Comparison of ENCODE assay signal across 13 cellular contexts in genomic region chrX:56762220-56762619, GRCh38. TPM values are rescaled to one million over a fixed set of nuclear protein-coding genes. Genes with fewer than 3 reads are reported as not detected.
DNase-seq lines count a peak whose midpoint lies in the region; ATAC-seq lines count a peak whose summit lies in the region.
"Had no signal": no experiment of that assay in that cellular context is flagged by ENCODE, and none has a peak within 500 bp of the region (broad histone marks: within the 10 kb centered on the region; RNA-seq: fewer than 3 reads in every experiment).

No MANE protein-coding gene starts in this region.

- H3K4me3 Mint-ChIP-seq in activated T-helper 1 cell treated with anti-CD3 and anti-CD28 coated beads, Interleukin-12 subunit alpha, Interleukin-12 subunit beta, Interleukin-2, Interleukin-4 antibody, amounts not matched to agents 30 ng/mL and 10 ng/mL and 1 ng/mL, durations not matched to agents 14 hours and 24 hours and 36 hours, result peak overlapping the region; percentile 76
- H3K4me3 Mint-ChIP-seq: type B pancreatic cell had no signal

- no peaks in the 10 kb centered on the region for H3K36me3 ChIP-seq in ACC112 (ENCODE audit: insufficient read depth, low read length)
- H3K36me3 ChIP-seq: BE2C had no signal

- peak overlapping the region; percentile 16; the same call in 1 of the 2 replicates for H3K27ac ChIP-seq in ACC112 (ENCODE audit: low read depth, low read length)

- ATAC-seq in GM18870 (IDR thresholded peaks at IDR 0.05; ENCODE audit: unreplicated experiment), result peak; percentile 26
- peak; percentile 48 for ATAC-seq in HG02973 (IDR thresholded peaks at IDR 0.05; ENCODE audit: unreplicated experiment)
- ATAC-seq in esophagus mucosa, result no peak
- ATAC-seq in HG03097 (IDR thresholded peaks at IDR 0.05; ENCODE audit: low FRiP score, unreplicated experiment), result no peak

- peaks cover 1% of the 10 kb centered on the region for H3K36me3 Mint-ChIP-seq in activated T-helper 1 cell treated with anti-CD3 and anti-CD28 coated beads, Interleukin-12 subunit alpha, Interleukin-12 subunit beta, Interleukin-2, Interleukin-4 antibody, amounts not matched to agents 30 ng/mL and 10 ng/mL and 1 ng/mL, durations not matched to agents 14 hours and 24 hours and 36 hours (ENCODE audit: low read depth)

- intact Hi-C loops in activated T-helper 1 cell treated with anti-CD3 and anti-CD28 coated beads, Interleukin-12 subunit alpha, Interleukin-12 subunit beta, Interleukin-2, Interleukin-4 antibody, amounts not matched to agents 30 ng/mL and 10 ng/mL and 1 ng/mL, durations not matched to agents 14 hours and 24 hours and 36 hours (cut with micrococcal nuclease), result no loop called here

- H3K27me3 Mint-ChIP-seq in activated T-helper 1 cell treated with anti-CD3 and anti-CD28 coated beads, Interleukin-12 subunit alpha, Interleukin-12 subunit beta, Interleukin-2, Interleukin-4 antibody, amounts not matched to agents 30 ng/mL and 10 ng/mL and 1 ng/mL, durations not matched to agents 14 hours and 24 hours and 36 hours (ENCODE audit: insufficient read depth), result no peaks in the 10 kb centered on the region
- H3K27me3 Mint-ChIP-seq: type B pancreatic cell had no signal

- peaks cover 50% of the 10 kb centered on the region for H3K4me1 Mint-ChIP-seq in activated T-helper 1 cell treated with anti-CD3 and anti-CD28 coated beads, Interleukin-12 subunit alpha, Interleukin-12 subunit beta, Interleukin-2, Interleukin-4 antibody, amounts not matched to agents 30 ng/mL and 10 ng/mL and 1 ng/mL, durations not matched to agents 14 hours and 24 hours and 36 hours (ENCODE audit: low read depth)

- no peak overlapping the region for H3K4me3 ChIP-seq in ACC112 (ENCODE audit: low read depth, low read length)

- H2AFZ ChIP-seq in ACC112 (ENCODE audit: low read length, unreplicated experiment), result no peak overlapping the region

- H3K9me3 Mint-ChIP-seq in activated T-helper 1 cell treated with anti-CD3 and anti-CD28 coated beads, Interleukin-12 subunit alpha, Interleukin-12 subunit beta, Interleukin-2, Interleukin-4 antibody, amounts not matched to agents 30 ng/mL and 10 ng/mL and 1 ng/mL, durations not matched to agents 14 hours and 24 hours and 36 hours, result no peaks in the 10 kb centered on the region
- H3K9me3 Mint-ChIP-seq: type B pancreatic cell had no signal

- peak overlapping the region; percentile 98 for H3K27ac Mint-ChIP-seq in activated T-helper 1 cell treated with anti-CD3 and anti-CD28 coated beads, Interleukin-12 subunit alpha, Interleukin-12 subunit beta, Interleukin-2, Interleukin-4 antibody, amounts not matched to agents 30 ng/mL and 10 ng/mL and 1 ng/mL, durations not matched to agents 14 hours and 24 hours and 36 hours
- H3K27ac Mint-ChIP-seq: type B pancreatic cell had no signal

- H3K27me3 ChIP-seq in ACC112 (ENCODE audit: insufficient read depth, low read length), result no peaks in the 10 kb centered on the region
- H3K27me3 ChIP-seq: BE2C had no signal

- DNase-seq in activated T-helper 1 cell treated with anti-CD3 and anti-CD28 coated beads, Interleukin-12 subunit alpha, Interleukin-12 subunit beta, Interleukin-2, Interleukin-4 antibody, amounts not matched to agents 30 ng/mL and 10 ng/mL and 1 ng/mL, durations not matched to agents 14 hours and 24 hours and 36 hours (ENCODE audit: low spot score), result no peak
- DNase-seq in inferior parietal cortex (ENCODE audit: extremely low spot score), result no peak
- no peak for DNase-seq in stimulated activated CD4-positive, alpha-beta T cell treated with anti-CD3 and anti-CD28 coated beads, Interleukin-12 subunit alpha, Interleukin-12 subunit beta, amount 100 ng/mL, for 4 hours
- DNase-seq: BE2C, foreskin melanocyte, NCI-H510A, T1000 had no signal

- H3K79me2 ChIP-seq in ACC112 (ENCODE audit: control insufficient read depth, insufficient read depth, low read length, unreplicated experiment), result peaks cover 4% of the 10 kb centered on the region

- H3K4me1 ChIP-seq in ACC112 (ENCODE audit: control insufficient read depth, insufficient read depth, low read length, unreplicated experiment), result peaks cover 34% of the 10 kb centered on the region
- H3K4me1 ChIP-seq: BE2C had no signal

RNA-seq across cellular contexts. Expression of gene NBDY, which starts 33.2 kb away (rescaled TPM):
- total RNA-seq in activated T-helper 1 cell treated with anti-CD3 and anti-CD28 coated beads, Interleukin-12 subunit alpha, Interleukin-12 subunit beta, Interleukin-2, Interleukin-4 antibody, amounts not matched to agents 30 ng/mL and 10 ng/mL and 1 ng/mL, durations not matched to agents 14 hours and 24 hours and 36 hours, result 29.3 and 36.7 TPM in 2 replicates
- 34.2 TPM for total RNA-seq in esophagus mucosa

Comparison
In these comparisons a context has a peak if more than half of its experiments do, and no peak if none do; other contexts are left out.
1. ATAC-seq: peak in GM18870 (single experiment) and HG02973 (single experiment); none in esophagus mucosa (single experiment) and HG03097 (single experiment).